ENCODE assay signal across 2 cellular contexts in genomic region chr12:68344126-68344525, GRCh38.
TF ChIP-seq lines count a peak whose summit lies in the region.

No MANE protein-coding gene starts in this region.

TF ChIP-seq in HepG2, 621 proteins besides CTCF, POLR2A, EP300 and RAD21 (continued from another document and continues in another):
- TF ChIP-seq ARID4A (CRISPR knock-in tag; IDR thresholded peaks at IDR 0.05; ENCODE audit: borderline replicate concordance) = no peak; the same call in 1 of the 2 replicates
- no peak for TF ChIP-seq ZBTB37 (CRISPR knock-in tag; IDR thresholded peaks at IDR 0.05)
- TF ChIP-seq ZNF264 (CRISPR knock-in tag; IDR thresholded peaks at IDR 0.05) = no peak
- TF ChIP-seq MYC (CRISPR knock-in tag; IDR thresholded peaks at IDR 0.05; ENCODE audit: borderline replicate concordance) = no peak
- TF ChIP-seq ZNF781 (CRISPR knock-in tag; IDR thresholded peaks at IDR 0.05; ENCODE audit: borderline replicate concordance, not compliant biosample characterization) = no peak
- TF ChIP-seq RBAK (CRISPR knock-in tag; IDR thresholded peaks at IDR 0.05) = no peak
- no peak for TF ChIP-seq ZNF362 (CRISPR knock-in tag; IDR thresholded peaks at IDR 0.05; ENCODE audit: borderline replicate concordance)
- no peak for TF ChIP-seq ZNF607 (CRISPR knock-in tag; IDR thresholded peaks at IDR 0.05; ENCODE audit: borderline replicate concordance)
- no peak for TF ChIP-seq KDM5A (IDR thresholded peaks at IDR 0.05; ENCODE audit: borderline replicate concordance, low read length)
- no peak for TF ChIP-seq TRAFD1 (CRISPR knock-in tag; IDR thresholded peaks at IDR 0.05; ENCODE audit: borderline replicate concordance)
- TF ChIP-seq CERS6 (CRISPR knock-in tag; IDR thresholded peaks at IDR 0.05) = no peak
- no peak for TF ChIP-seq PRMT3 (CRISPR knock-in tag; IDR thresholded peaks at IDR 0.05; ENCODE audit: borderline replicate concordance, low read depth)
- TF ChIP-seq ZNF558 (CRISPR knock-in tag; IDR thresholded peaks at IDR 0.05; ENCODE audit: borderline replicate concordance) = no peak
- TF ChIP-seq MIER3 (CRISPR knock-in tag; IDR thresholded peaks at IDR 0.05; ENCODE audit: borderline replicate concordance) = 0 out of 2 replicates have a peak, but pooled peaks have one; percentile 22
- TF ChIP-seq ZNF18 (CRISPR knock-in tag; IDR thresholded peaks at IDR 0.05; ENCODE audit: insufficient replicate concordance) = no peak

TF ChIP-seq in WTC11, 78 proteins besides CTCF, POLR2A, EP300 and RAD21 (continued from another document):
- TF ChIP-seq, protein P1, sequence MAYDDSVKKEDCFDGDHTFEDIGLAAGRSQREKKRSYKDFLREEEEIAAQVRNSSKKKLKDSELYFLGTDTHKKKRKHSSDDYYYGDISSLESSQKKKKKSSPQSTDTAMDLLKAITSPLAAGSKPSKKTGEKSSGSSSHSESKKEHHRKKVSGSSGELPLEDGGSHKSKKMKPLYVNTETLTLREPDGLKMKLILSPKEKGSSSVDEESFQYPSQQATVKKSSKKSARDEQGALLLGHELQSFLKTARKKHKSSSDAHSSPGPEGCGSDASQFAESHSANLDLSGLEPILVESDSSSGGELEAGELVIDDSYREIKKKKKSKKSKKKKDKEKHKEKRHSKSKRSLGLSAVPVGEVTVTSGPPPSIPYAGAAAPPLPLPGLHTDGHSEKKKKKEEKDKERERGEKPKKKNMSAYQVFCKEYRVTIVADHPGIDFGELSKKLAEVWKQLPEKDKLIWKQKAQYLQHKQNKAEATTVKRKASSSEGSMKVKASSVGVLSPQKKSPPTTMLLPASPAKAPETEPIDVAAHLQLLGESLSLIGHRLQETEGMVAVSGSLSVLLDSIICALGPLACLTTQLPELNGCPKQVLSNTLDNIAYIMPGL (CRISPR knock-in tag; IDR thresholded peaks at IDR 0.05) = no peak
- TF ChIP-seq SMAD3 (CRISPR knock-in tag; IDR thresholded peaks at IDR 0.05; ENCODE audit: borderline replicate concordance) (no peak), ZNF416 (CRISPR knock-in tag; IDR thresholded peaks at IDR 0.05) (no peak)
